ENCODE assay signal across 19 cellular contexts in the genomic region with DNA sequence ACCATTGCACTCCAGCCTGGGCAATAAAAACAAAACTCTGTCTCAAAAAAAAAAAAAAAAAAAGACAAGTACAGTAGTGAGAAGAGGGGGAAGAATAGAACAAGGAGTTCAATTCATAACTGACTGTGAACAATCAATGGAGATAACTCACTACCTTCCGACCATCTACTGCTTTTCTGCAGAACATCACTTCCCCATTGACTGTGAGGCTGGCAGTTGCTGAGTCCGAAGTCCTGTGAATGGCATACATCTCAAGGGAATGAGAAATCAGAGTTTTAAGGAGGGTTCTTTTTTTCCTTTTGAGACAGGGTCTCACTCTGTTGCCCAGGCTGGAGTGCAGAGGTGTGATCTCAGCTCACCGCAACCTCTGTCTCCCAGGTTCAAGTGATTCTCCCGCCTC. TPM values are rescaled to one million over a fixed set of nuclear protein-coding genes. Genes with fewer than 3 reads are reported as not detected.
DNase-seq lines count a peak whose midpoint lies in the region; ATAC-seq and TF ChIP-seq lines count a peak whose summit lies in the region.
"Had no signal": no experiment of that assay in that cellular context is flagged by ENCODE, and none has a peak within 500 bp of the region (broad histone marks: within the 10 kb centered on the region; RNA-seq: fewer than 3 reads in every experiment).

No MANE protein-coding gene starts in this region.

- H3K4me3 ChIP-seq in GM06990 (replicated peaks; ENCODE audit: low read depth, low read length) = no peak overlapping the region
- no peak overlapping the region for H3K4me3 ChIP-seq in dorsolateral prefrontal cortex
- H3K4me3 ChIP-seq: A549, GM23338 had no signal

- ATAC-seq in naive thymus-derived CD8-positive, alpha-beta T cell = no peak
- ATAC-seq in HG02571 (IDR thresholded peaks at IDR 0.05; ENCODE audit: unreplicated experiment) = no peak
- ATAC-seq: GM23338 had no signal

- intact Hi-C loops in dorsolateral prefrontal cortex (cut with DNase I) = no loop called here

- in situ Hi-C loops in SK-MEL-5 (cut with HindIII; ENCODE audit: low pct_unique_long_range_greater_than_20kb, low sequenced_read_pairs) = no loop called here

- H3K27me3 Mint-ChIP-seq in naive thymus-derived CD8-positive, alpha-beta T cell = no peaks in the 10 kb centered on the region
- H3K27me3 Mint-ChIP-seq: CD4-positive, alpha-beta T cell had no signal

- H3K27ac ChIP-seq in dorsolateral prefrontal cortex (peak overlapping the region in 49 of 59 donors; percentile 6 to 99 (median 68)), substantia nigra (ENCODE audit: low read depth, low read length, poor library complexity, severe bottlenecking) (peak overlapping the region; percentile 66)
- H3K27ac ChIP-seq: 22Rv1, A549, C4-2B had no signal

- H3K27me3 ChIP-seq in GM06990 (replicated peaks; ENCODE audit: control insufficient read depth, insufficient read depth, low read length) (no peaks in the 10 kb centered on the region), dorsolateral prefrontal cortex (no peaks in the 10 kb centered on the region)

- no peak overlapping the region for H3K27ac Mint-ChIP-seq in naive thymus-derived CD8-positive, alpha-beta T cell
- H3K27ac Mint-ChIP-seq: CD4-positive, alpha-beta T cell; GM23338; HFFc6 had no signal

- peaks cover 0 to 34% (median 7%) of the 10 kb centered on the region in 3 donors for H3K36me3 Mint-ChIP-seq in naive thymus-derived CD8-positive, alpha-beta T cell

- H3K4me1 Mint-ChIP-seq in naive thymus-derived CD8-positive, alpha-beta T cell = peaks cover 0 to 5% (median 2%) of the 10 kb centered on the region in 4 donors

- H3K4me3 Mint-ChIP-seq in naive thymus-derived CD8-positive, alpha-beta T cell = no peak overlapping the region
- H3K4me3 Mint-ChIP-seq: CD4-positive, alpha-beta T cell; GM23338; HFFc6 had no signal

- POLR2A ChIA-PET in naive thymus-derived CD8-positive, alpha-beta T cell (lab: Charles Lee) = interaction anchor here (1.5 kb wide), 1 partner anchor 12 kb away, joined by 4 read pairs; no protein-coding TSS in a partner anchor

- DNase-seq in GM06990 (ENCODE audit: extremely low read depth, insufficient read length) (peak; percentile 33), SK-MEL-5 (ENCODE audit: low read depth, low spot score) (peak; percentile 29), dorsolateral prefrontal cortex (no peak), substantia nigra (lab: John Stamatoyannopoulos, UW) (no peak), DMS153 treated with DMSO at 0.1 percent for 48 hours (lab: John Stamatoyannopoulos, UW; ENCODE audit: unreplicated experiment) (no peak)
- no peak for DNase-seq in naive thymus-derived CD8-positive, alpha-beta T cell
- DNase-seq: AML-193; CD4-positive, alpha-beta T cell; DMS153; DMS79 treated with DMSO at 0.1 percent for 48 hours; GF-D8; HCEC 1CT; HFFc6; IMR-90 had no signal

- no peaks in the 10 kb centered on the region for H3K36me3 ChIP-seq in GM06990 (ENCODE audit: control insufficient read depth, insufficient read depth, low read length)

- TF ChIP-seq CTCF in GM06990 (IDR thresholded peaks at IDR 0.05; ENCODE audit: insufficient read depth, low read length, poor library complexity, severe bottlenecking) (no peak), dorsolateral prefrontal cortex (IDR thresholded peaks at IDR 0.05 in 54 of 56, conservative IDR thresholded peaks at IDR 0.05 in 2 of 56; ENCODE audit: low read depth in 1 of 56, partially characterized antibody in 56 of 56) (no peak)

- no peaks in the 10 kb centered on the region for H3K9me3 Mint-ChIP-seq in naive thymus-derived CD8-positive, alpha-beta T cell
- H3K9me3 Mint-ChIP-seq: CD4-positive, alpha-beta T cell; GM23338; HFFc6 had no signal

RNA-seq across cellular contexts. Expression of a gene that starts 11.2 kb away (rescaled TPM):
- total RNA-seq in SK-MEL-5 (2014; rRNA removed; shearing (Covaris generic)) = 1.7 and 2.6 TPM in 2 replicates
- polyA plus RNA-seq in SK-MEL-5 (2015; cell fraction: cytosol; rRNA removed) = 0.38 and 0.96 TPM in 2 replicates
- polyA plus RNA-seq in SK-MEL-5 (2015; cell fraction: nucleus; rRNA removed) = 0.70 and 2.3 TPM in 2 replicates
- 10 to 100 TPM in 117 of 120 experiments, 1 to 10 TPM in 3; 9.6 to 25.4 (median 14.5) TPM for total RNA-seq in dorsolateral prefrontal cortex
- 1 to 10 TPM; 7.2 to 9.4 TPM for total RNA-seq in naive thymus-derived CD8-positive, alpha-beta T cell
- polyA plus RNA-seq in naive thymus-derived CD8-positive, alpha-beta T cell = 1 to 10 TPM; 1.7 to 4.8 (median 2.5) TPM

RNA-seq across cellular contexts. Expression of a gene that starts 11.6 kb away (rescaled TPM):
- total RNA-seq in SK-MEL-5 (2014; rRNA removed; shearing (Covaris generic)) = 88.8 and 97.2 TPM in 2 replicates
- polyA plus RNA-seq in SK-MEL-5 (2015; cell fraction: cytosol; rRNA removed) = 61.9 and 77.6 TPM in 2 replicates
- polyA plus RNA-seq in SK-MEL-5 (2015; cell fraction: nucleus; rRNA removed) = 67.1 and 70.9 TPM in 2 replicates
- 100 to 1,000 TPM in 1 of 120 experiments, 10 to 100 TPM in 119; 35.9 to 116 (median 55.5) TPM for total RNA-seq in dorsolateral prefrontal cortex
- total RNA-seq in naive thymus-derived CD8-positive, alpha-beta T cell = 10 to 100 TPM; 71.8 to 86.0 TPM
- polyA plus RNA-seq in naive thymus-derived CD8-positive, alpha-beta T cell = 10 to 100 TPM; 51.4 to 88.6 (median 67.9) TPM

RNA-seq across cellular contexts. Expression of a gene that starts 51.0 kb away (rescaled TPM):
- not detected in 2 replicates for total RNA-seq in SK-MEL-5 (2014; rRNA removed; shearing (Covaris generic))
- not detected in 2 replicates for polyA plus RNA-seq in SK-MEL-5 (2015; cell fraction: cytosol; rRNA removed)
- not detected in 2 replicates for polyA plus RNA-seq in SK-MEL-5 (2015; cell fraction: nucleus; rRNA removed)
- total RNA-seq in dorsolateral prefrontal cortex = 100 to 1,000 TPM in 85 of 120 experiments, 10 to 100 TPM in 35; 37.0 to 216 (median 117) TPM
- not detected for total RNA-seq in naive thymus-derived CD8-positive, alpha-beta T cell
- polyA plus RNA-seq in naive thymus-derived CD8-positive, alpha-beta T cell = not detected
- total RNA-seq: CD4-positive, alpha-beta T cell had no signal
- polyA plus RNA-seq: A549 had no signal

Comparison
In these comparisons a context has a peak if more than half of its experiments do, and no peak if none do; other contexts are left out.
1. DNase-seq: peak in GM06990 (single experiment) and SK-MEL-5 (single experiment); none in dorsolateral prefrontal cortex (0 of 10), substantia nigra (0 of 49), naive thymus-derived CD8-positive, alpha-beta T cell (0 of 10) and DMS153 treated with DMSO at 0.1 percent for 48 hours (single experiment).
2. RNA of a gene that starts 51.0 kb away (total RNA-seq): 37.0 to 216 TPM in dorsolateral prefrontal cortex; not detected in SK-MEL-5 and not detected in naive thymus-derived CD8-positive, alpha-beta T cell; every median in the first group is over 10 times any median in the second.